In the genomic region with DNA sequence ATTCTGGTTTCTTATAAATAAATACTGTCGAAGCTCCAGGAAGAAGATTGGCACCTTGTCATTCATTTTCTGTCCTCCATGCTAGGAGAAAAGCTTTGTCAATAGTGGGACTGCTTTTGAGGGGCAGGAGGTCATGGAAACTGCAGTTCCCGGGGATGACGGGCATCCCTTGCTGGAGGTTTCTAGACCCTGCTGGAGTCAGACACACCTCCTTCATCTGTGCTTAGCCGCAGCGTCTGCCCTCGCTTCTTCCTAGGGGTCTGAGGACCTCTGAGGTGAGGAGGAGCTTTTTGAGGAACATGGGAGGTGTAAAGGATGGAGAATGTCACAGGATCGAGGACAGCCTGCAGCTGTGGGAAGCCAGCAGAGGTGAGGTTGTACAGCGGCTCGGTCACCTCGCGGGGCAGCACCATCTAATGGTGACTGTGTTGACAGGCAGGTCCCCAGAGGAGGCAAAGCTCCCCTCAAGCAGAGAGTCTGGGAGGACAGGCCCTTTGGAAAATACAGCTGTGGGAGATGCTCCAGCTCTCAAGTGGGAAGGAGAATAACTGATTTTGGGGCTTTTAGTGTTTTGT, we compare ENCODE assay signal across 11 cellular contexts.
DNase-seq lines count a peak whose midpoint lies in the region; ATAC-seq and TF ChIP-seq lines count a peak whose summit lies in the region.
"Had no signal": no experiment of that assay in that cellular context is flagged by ENCODE, and none has a peak within 500 bp of the region (broad histone marks: within the 10 kb centered on the region; RNA-seq: fewer than 3 reads in every experiment).

No MANE protein-coding gene starts in this region.

- no peak for TF ChIP-seq POLR2A in IMR-90 (IDR thresholded peaks at IDR 0.05; ENCODE audit: low read depth, low read length)

- no peaks in the 10 kb centered on the region for H3K9me3 ChIP-seq in DND-41 (ENCODE audit: insufficient read depth, low read length, severe bottlenecking)
- no peaks in the 10 kb centered on the region for H3K9me3 ChIP-seq in IMR-90 (ENCODE audit: control insufficient read depth, insufficient read depth, low read length)
- no peaks in the 10 kb centered on the region for H3K9me3 ChIP-seq in mucosa of descending colon
- H3K9me3 ChIP-seq in colonic mucosa: no peaks in the 10 kb centered on the region
- H3K9me3 ChIP-seq: uterus had no signal

- H3K23ac ChIP-seq in IMR-90 (ENCODE audit: low read depth, low read length): no peak overlapping the region

- dilution Hi-C loops in IMR-90 (cut with HindIII; ENCODE audit: low sequenced_read_pairs, unreplicated experiment): no loop called here

- no peak for TF ChIP-seq RAD21 in IMR-90 (IDR thresholded peaks at IDR 0.05; ENCODE audit: low read length)

- CTCF ChIA-PET in IMR-90 (lab: Yijun Ruan, JAX): no interaction called here

- H3K36me3 Mint-ChIP-seq in chondrocyte (ENCODE audit: low read depth): peaks cover 4% of the 10 kb centered on the region

- BruUV-seq in IMR-90 (replicated peaks; lab: Mats Ljungman, UMichigan): no TSS peak

- no peak for ATAC-seq in DND-41 (ENCODE audit: insufficient read depth, low read depth)
- no peak for ATAC-seq in IMR-90 (ENCODE audit: low read depth)
- peak; percentile 44 for ATAC-seq in mucosa of descending colon
- no peak for ATAC-seq in HG03442 (IDR thresholded peaks at IDR 0.05; ENCODE audit: unreplicated experiment)
- no peak for ATAC-seq in HG02981 (IDR thresholded peaks at IDR 0.05; ENCODE audit: unreplicated experiment)
- ATAC-seq: activated T-helper 17 cell treated with anti-CD3 and anti-CD28 coated beads, Interleukin-2, amount 50 U/mL, for 72 hours had no signal

- POLR2A ChIA-PET in IMR-90 (lab: Charles Lee; ENCODE audit: unreplicated experiment): no interaction called here

- H2AFZ ChIP-seq in DND-41 (ENCODE audit: low read depth, low read length) (no peak overlapping the region), IMR-90 (replicated peaks; ENCODE audit: low read length, poor library complexity) (peak overlapping the region; percentile 15)

- H3K36me3 ChIP-seq in DND-41 (ENCODE audit: insufficient read depth, low read length) (no peaks in the 10 kb centered on the region), IMR-90 (ENCODE audit: control insufficient read depth, insufficient read depth, low read length) (peaks cover 22% of the 10 kb centered on the region), mucosa of descending colon (ENCODE audit: low read depth) (no peaks in the 10 kb centered on the region), colonic mucosa (no peaks in the 10 kb centered on the region)
- H3K36me3 ChIP-seq: uterus had no signal

- H2BK15ac ChIP-seq in IMR-90 (ENCODE audit: low read depth, low read length): no peak overlapping the region

- no peak overlapping the region for H2BK20ac ChIP-seq in IMR-90 (ENCODE audit: low read depth, low read length)

- no peak overlapping the region for H2BK120ac ChIP-seq in IMR-90 (ENCODE audit: low read depth, low read length)

- H3K9me3 Mint-ChIP-seq in chondrocyte (ENCODE audit: low read depth): no peaks in the 10 kb centered on the region
- H3K9me3 Mint-ChIP-seq: activated T-helper 17 cell treated with anti-CD3 and anti-CD28 coated beads, Interleukin-2, amount 50 U/mL, for 72 hours had no signal

- H3K14ac ChIP-seq in IMR-90 (replicated peaks; ENCODE audit: low read depth, low read length): no peak overlapping the region

- H3K27me3 ChIP-seq in DND-41 (ENCODE audit: insufficient read depth, low read length, poor library complexity): no peaks in the 10 kb centered on the region
- no peaks in the 10 kb centered on the region for H3K27me3 ChIP-seq in IMR-90 (ENCODE audit: control insufficient read depth, insufficient read depth, low read length)
- H3K27me3 ChIP-seq in colonic mucosa: no peaks in the 10 kb centered on the region
- H3K27me3 ChIP-seq: uterus had no signal

- intact Hi-C loops in IMR-90 (cut with micrococcal nuclease) (no loop called here), mucosa of descending colon (cut with DNase I, micrococcal nuclease) (no loop called here), colonic mucosa (cut with DNase I) (no loop called here)

- peaks cover 31% of the 10 kb centered on the region for H3K4me1 Mint-ChIP-seq in chondrocyte (ENCODE audit: low read depth)
- H3K4me1 Mint-ChIP-seq: activated T-helper 17 cell treated with anti-CD3 and anti-CD28 coated beads, Interleukin-2, amount 50 U/mL, for 72 hours had no signal

- peak overlapping the region; percentile 22 for H3K27ac Mint-ChIP-seq in chondrocyte (ENCODE audit: unreplicated experiment)
- H3K27ac Mint-ChIP-seq: activated T-helper 17 cell treated with anti-CD3 and anti-CD28 coated beads, Interleukin-2, amount 50 U/mL, for 72 hours had no signal

- H2AK5ac ChIP-seq in IMR-90 (ENCODE audit: low read depth, low read length): 0 out of 2 replicates have a peak overlapping the region, but pooled peaks have one; percentile 15

- peaks cover 38 to 79% of the 10 kb centered on the region in 2 experiments for H3K79me1 ChIP-seq in IMR-90 (ENCODE audit: low read depth in 1 of 2, low read length in 2 of 2)

- peak overlapping the region; percentile 15 for H2AK9ac ChIP-seq in IMR-90 (replicated peaks; ENCODE audit: low read depth, low read length, poor library complexity)

- H3K27ac ChIP-seq in DND-41 (ENCODE audit: low read length): no peak overlapping the region
- H3K27ac ChIP-seq in IMR-90 (ENCODE audit: insufficient read depth, low read length): no peak overlapping the region
- no peak overlapping the region for H3K27ac ChIP-seq in colonic mucosa
- H3K27ac ChIP-seq: uterus had no signal

- WGBS in IMR-90 (ENCODE audit: extremely low coverage in 2 of 2, insufficient read length in 1 of 2), 2 experiments: no CpG with 5 or more reads among the region's 11 CpGs

- no peak overlapping the region for H3K18ac ChIP-seq in IMR-90 (ENCODE audit: low read depth, low read length)

- H3K79me2 ChIP-seq in DND-41 (ENCODE audit: insufficient read depth, low read length): no peaks in the 10 kb centered on the region

- no peak overlapping the region for H4K5ac ChIP-seq in IMR-90 (ENCODE audit: low read depth, low read length)

- H4K20me1 ChIP-seq in DND-41 (ENCODE audit: insufficient read depth, low read length) (no peaks in the 10 kb centered on the region), IMR-90 (ENCODE audit: insufficient read depth, low read length) (peaks cover 38% of the 10 kb centered on the region)

- in situ Hi-C loops in IMR-90 (cut with MboI; ENCODE audit: low sequenced_read_pairs): no loop called here

- H4K8ac ChIP-seq in IMR-90 (ENCODE audit: low read depth in 2 of 2, low read length in 2 of 2): no peak overlapping the region

- no peaks in the 10 kb centered on the region for H3K4me1 ChIP-seq in DND-41 (ENCODE audit: insufficient read depth, low read length)
- H3K4me1 ChIP-seq in IMR-90 (ENCODE audit: control insufficient read depth, insufficient read depth, low read length): peaks cover 1% of the 10 kb centered on the region; the same call in 1 of the 2 replicates
- peaks cover 2% of the 10 kb centered on the region for H3K4me1 ChIP-seq in mucosa of descending colon (ENCODE audit: low read depth)
- no peaks in the 10 kb centered on the region for H3K4me1 ChIP-seq in colonic mucosa
- H3K4me1 ChIP-seq: uterus had no signal

- H3K4me2 ChIP-seq in DND-41 (ENCODE audit: insufficient read depth, low read length): no peak overlapping the region
- no peak overlapping the region for H3K4me2 ChIP-seq in IMR-90 (ENCODE audit: low read depth, low read length)

- peak; percentile 15 for TF ChIP-seq CTCF in DND-41 (IDR thresholded peaks at IDR 0.05; ENCODE audit: borderline replicate concordance, extremely low read depth, low read length, poor library complexity, severe bottlenecking)
- no peak for TF ChIP-seq CTCF in IMR-90 (conservative IDR thresholded peaks at IDR 0.05; ENCODE audit: low read depth, low read length)
- peak; percentile 65 for TF ChIP-seq CTCF in chondrocyte (IDR thresholded peaks at IDR 0.05)
- TF ChIP-seq CTCF in mucosa of descending colon (IDR thresholded peaks at IDR 0.05): no peak
- TF ChIP-seq CTCF in colonic mucosa (IDR thresholded peaks at IDR 0.05): no peak

- H2BK5ac ChIP-seq in IMR-90 (ENCODE audit: low read depth, low read length, poor library complexity, severe bottlenecking): no peak overlapping the region

- H3K4me3 Mint-ChIP-seq in chondrocyte (ENCODE audit: unreplicated experiment): no peak overlapping the region
- H3K4me3 Mint-ChIP-seq: activated T-helper 17 cell treated with anti-CD3 and anti-CD28 coated beads, Interleukin-2, amount 50 U/mL, for 72 hours had no signal

- H3K9ac ChIP-seq in DND-41 (ENCODE audit: low read depth, low read length) (no peak overlapping the region), IMR-90 (ENCODE audit: low read depth, low read length) (no peak overlapping the region), colonic mucosa (ENCODE audit: low read depth in 2 of 2, low read length in 2 of 2) (no peak overlapping the region)

- peaks cover 14% of the 10 kb centered on the region for H3K9me1 ChIP-seq in IMR-90 (ENCODE audit: insufficient read depth, low read length)

- no peak overlapping the region for H4K91ac ChIP-seq in IMR-90 (ENCODE audit: insufficient read depth, low read depth, low read length)

- no peak overlapping the region for H3K56ac ChIP-seq in IMR-90 (ENCODE audit: extremely low read depth, insufficient read depth, low read length)

- H3K4me3 ChIP-seq in DND-41 (ENCODE audit: low read depth in 1 of 2, low read length in 2 of 2) (no peak overlapping the region), IMR-90 (ENCODE audit: insufficient read depth, low read depth, low read length) (no peak overlapping the region), mucosa of descending colon (no peak overlapping the region), colonic mucosa (no peak overlapping the region)
- H3K4me3 ChIP-seq: uterus had no signal

- H3K4ac ChIP-seq in IMR-90 (ENCODE audit: low read depth, low read length): no peak overlapping the region

- H3K27me3 Mint-ChIP-seq in chondrocyte (ENCODE audit: low read depth): no peaks in the 10 kb centered on the region
- H3K27me3 Mint-ChIP-seq: activated T-helper 17 cell treated with anti-CD3 and anti-CD28 coated beads, Interleukin-2, amount 50 U/mL, for 72 hours had no signal

- no peak for DNase-seq in DND-41
- no peak for DNase-seq in IMR-90
- no peak for DNase-seq in chondrocyte (ENCODE audit: low spot score)
- no peak for DNase-seq in mucosa of descending colon
- no peak for DNase-seq in colonic mucosa
- DNase-seq in GDM1 (lab: John Stamatoyannopoulos, UW): no peak
- DNase-seq: NCI-H226, uterus had no signal

TF ChIP-seq in IMR-90, 13 proteins besides CTCF, POLR2A, EP300 and RAD21 (continues in another document):
- TF ChIP-seq CEBPB (IDR thresholded peaks at IDR 0.05; ENCODE audit: low read depth, low read length) (no peak), RCOR1 (IDR thresholded peaks at IDR 0.05; ENCODE audit: insufficient replicate concordance, low read length) (no peak), BHLHE40 (IDR thresholded peaks at IDR 0.05; ENCODE audit: low read depth, low read length) (no peak), CHD1 (IDR thresholded peaks at IDR 0.05; ENCODE audit: low read depth, low read length) (no peak), SMC3 (IDR thresholded peaks at IDR 0.05; ENCODE audit: low read depth, low read length) (no peak)

Comparison
In these comparisons a context has a peak if more than half of its experiments do, and no peak if none do; other contexts are left out.
1. CTCF ChIP-seq: peak in DND-41 (single experiment) and chondrocyte (single experiment); none in IMR-90 (single experiment), mucosa of descending colon (single experiment) and colonic mucosa (single experiment).